8 cellular contexts compared by ENCODE assay signal in the genomic region with DNA sequence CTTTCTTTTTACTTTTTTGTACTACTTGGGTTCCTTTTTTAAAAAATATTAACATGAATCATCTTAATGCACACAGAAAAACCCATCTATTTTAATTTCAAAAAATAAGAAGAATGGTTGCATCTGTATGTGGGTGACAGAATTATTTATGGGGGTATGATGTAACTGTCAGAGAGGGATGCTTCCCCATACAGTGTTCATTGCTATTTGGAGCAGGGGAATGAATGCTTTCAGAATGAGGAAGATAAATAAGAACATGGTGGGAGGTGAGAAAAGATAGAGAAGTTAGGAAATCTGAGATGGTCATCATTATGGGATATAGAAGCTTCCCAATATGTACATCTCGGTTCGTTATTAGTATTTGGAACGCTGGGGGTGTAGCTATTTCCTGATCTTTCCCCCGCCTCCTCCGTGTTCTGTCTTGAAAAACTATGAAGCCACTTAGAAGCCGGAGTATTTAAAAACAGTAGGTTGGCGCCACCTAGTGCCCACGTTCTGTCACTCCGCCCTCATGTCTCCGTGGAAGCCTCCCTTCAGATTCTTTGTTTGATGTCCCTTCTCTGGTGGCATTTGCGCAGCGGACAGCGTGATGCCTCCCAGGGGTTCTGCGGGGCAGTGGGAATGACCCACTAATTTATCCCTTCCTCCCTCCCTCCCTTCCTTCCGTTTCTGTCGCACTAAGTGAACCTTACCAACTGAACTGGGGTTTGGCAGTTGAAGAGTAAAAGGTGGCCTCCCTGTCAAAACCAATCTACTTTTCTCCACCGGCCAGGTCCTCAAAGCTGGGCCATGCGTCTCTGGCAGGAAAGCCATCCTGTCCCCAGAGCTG.
DNase-seq lines count a peak whose midpoint lies in the region; ATAC-seq and TF ChIP-seq lines count a peak whose summit lies in the region.

No MANE protein-coding gene starts in this region.

- intact Hi-C loops in PC-3 (cut with micrococcal nuclease), result no loop called here

- H3K36me3 Mint-ChIP-seq in activated T-cell treated with anti-CD3 and anti-CD28 coated beads, Interleukin-2, amount 50 U/mL, for 4 hours (ENCODE audit: insufficient read depth), result no peaks in the 10 kb centered on the region

- TF ChIP-seq CTCF in PC-3 (conservative IDR thresholded peaks at IDR 0.05; ENCODE audit: low read depth, low read length), result peak; percentile 88
- peak; percentile 48 for TF ChIP-seq CTCF in neutrophil (IDR thresholded peaks at IDR 0.05)

- H3K4me3 ChIP-seq in PC-3 (ENCODE audit: low read length) (peak overlapping the region; percentile 38; the same call in 1 of the 2 replicates), neutrophil (ENCODE audit: low read depth in 1 of 2, low read length in 1 of 2) (no peak overlapping the region)

- no TSS peak for BruUV-seq in PC-3 (replicated peaks; lab: Mats Ljungman, UMichigan)

- no peaks in the 10 kb centered on the region for H3K79me2 ChIP-seq in PC-3 (ENCODE audit: low read length)

- H3K27ac ChIP-seq in PC-3 (ENCODE audit: low read length), result no peak overlapping the region
- no peak overlapping the region for H3K27ac ChIP-seq in neutrophil
- no peak overlapping the region for H3K27ac ChIP-seq in substantia nigra (ENCODE audit: low read depth, low read length, poor library complexity, severe bottlenecking)

- H2AFZ ChIP-seq in PC-3 (ENCODE audit: low read length), result peak overlapping the region; percentile 53

- no peaks in the 10 kb centered on the region for H4K20me1 ChIP-seq in PC-3 (ENCODE audit: low read length)

- CTCF ChIA-PET in PC-3 (lab: Charles Lee), result no interaction called here

- no peak overlapping the region for H3K9ac ChIP-seq in PC-3 (ENCODE audit: low read length)

- H3K27me3 ChIP-seq in PC-3 (ENCODE audit: low read length) (0 out of 2 replicates have a peak, but pooled peaks cover 9% of the 10 kb centered on the region), neutrophil (no peaks in the 10 kb centered on the region)

- peak; percentile 89 for DNase-seq in COLO829 (ENCODE audit: low spot score)
- DNase-seq in HuH-7 (ENCODE audit: low spot score), result peak; percentile 34
- peak; percentile 68 for DNase-seq in PC-3
- DNase-seq in activated T-cell treated with anti-CD3 and anti-CD28 coated beads, Interleukin-2, amount 50 U/mL, for 4 hours, result peak; percentile 41
- peak; percentile 66 for DNase-seq in fibroblast of gingiva (ENCODE audit: low read depth)
- peak in 41 of 49 donors; percentile 2 to 71 (median 45) for DNase-seq in substantia nigra (lab: John Stamatoyannopoulos, UW)

- peak; percentile 87 for ATAC-seq in GM21367 (IDR thresholded peaks at IDR 0.05; ENCODE audit: unreplicated experiment)
- peak; percentile 91 for ATAC-seq in PC-3
- ATAC-seq in activated T-cell treated with anti-CD3 and anti-CD28 coated beads, Interleukin-2, amount 50 U/mL, for 4 hours, result peak; percentile 41 to 70

- no peaks in the 10 kb centered on the region for H3F3A ChIP-seq in PC-3 (ENCODE audit: low read length, unreplicated experiment)

- H3K4me3 Mint-ChIP-seq in activated T-cell treated with anti-CD3 and anti-CD28 coated beads, Interleukin-2, amount 50 U/mL, for 4 hours, result peak overlapping the region; percentile 8

- peak overlapping the region; percentile 63 for H3K4me2 ChIP-seq in PC-3 (ENCODE audit: low read length)

- no peaks in the 10 kb centered on the region for H3K9me3 ChIP-seq in PC-3 (ENCODE audit: low read length)
- H3K9me3 ChIP-seq in neutrophil, result no peaks in the 10 kb centered on the region

- H3K4me1 Mint-ChIP-seq in activated T-cell treated with anti-CD3 and anti-CD28 coated beads, Interleukin-2, amount 50 U/mL, for 4 hours (ENCODE audit: low read depth), result peaks cover 3% of the 10 kb centered on the region

- POLR2A ChIA-PET in PC-3 (lab: Charles Lee; ENCODE audit: unreplicated experiment), result no interaction called here

- no peaks in the 10 kb centered on the region for H3K9me2 ChIP-seq in PC-3 (replicated peaks; ENCODE audit: low read length)

- H3K36me3 ChIP-seq in PC-3 (ENCODE audit: low read depth, low read length) (no peaks in the 10 kb centered on the region), neutrophil (no peaks in the 10 kb centered on the region)

- no peaks in the 10 kb centered on the region for H3K27me3 Mint-ChIP-seq in activated T-cell treated with anti-CD3 and anti-CD28 coated beads, Interleukin-2, amount 50 U/mL, for 4 hours (ENCODE audit: low read depth)

- H3K4me1 ChIP-seq in PC-3 (ENCODE audit: insufficient read depth, low read length) (no peaks in the 10 kb centered on the region), neutrophil (ENCODE audit: control insufficient read depth in 1 of 2, insufficient read depth in 1 of 2, low read depth in 1 of 2, low read length in 1 of 2) (no peaks in the 10 kb centered on the region)

- H3K9me3 Mint-ChIP-seq in activated T-cell treated with anti-CD3 and anti-CD28 coated beads, Interleukin-2, amount 50 U/mL, for 4 hours, result no peaks in the 10 kb centered on the region

Comparison
In these comparisons a context has a peak if more than half of its experiments do, and no peak if none do; other contexts are left out.
1. DNase-seq: peak in every context shown above with its lines; median percentile 89 in COLO829; 68 in PC-3; 66 in fibroblast of gingiva; 45 in substantia nigra; 41 in activated T-cell treated with anti-CD3 and anti-CD28 coated beads, Interleukin-2, amount 50 U/mL, for 4 hours; 34 in HuH-7.